In the genomic region with DNA sequence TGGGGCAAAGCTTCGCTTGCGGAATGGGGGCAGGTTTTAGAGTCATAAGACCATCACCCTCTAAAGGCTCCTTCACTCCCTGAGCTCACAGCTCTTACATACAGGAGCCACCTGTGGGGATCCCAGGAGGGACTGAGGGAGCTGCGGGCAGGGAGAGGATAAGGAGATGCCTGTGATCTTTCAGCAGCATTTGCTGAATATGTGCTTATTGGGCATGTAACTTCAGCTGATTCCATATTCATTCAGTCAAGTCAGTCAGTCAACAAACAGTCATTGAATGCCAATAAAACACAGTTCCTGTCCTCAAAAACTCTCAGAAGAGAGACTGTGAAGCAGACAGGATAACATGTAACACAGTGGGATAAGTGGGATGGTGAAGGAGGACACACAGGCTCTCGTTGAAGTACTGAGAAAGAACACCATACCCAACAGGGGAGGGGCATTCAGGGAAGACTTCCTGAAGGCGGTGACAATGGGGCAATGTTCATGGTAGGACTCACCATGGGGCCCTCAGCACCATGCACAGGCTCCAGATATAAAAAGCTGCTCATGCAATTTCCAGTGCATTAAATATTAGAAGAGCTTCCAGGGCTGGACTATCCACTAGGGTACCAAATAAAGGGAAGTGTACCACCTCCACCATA, we compare ENCODE assay signal across 30 cellular contexts.
"Had no signal": no experiment of that assay in that cellular context is flagged by ENCODE, and none has a peak within 500 bp of the region (broad histone marks: within the 10 kb centered on the region; RNA-seq: fewer than 3 reads in every experiment).

No MANE protein-coding gene starts in this region.

- H3K36me3 Mint-ChIP-seq: natural killer cell treated with Interleukin-12 subunit alpha and Interleukin-12 subunit beta and Interleukin-15 and Interleukin-18, amount 100 ng/mL, for 72 hours had no signal

- H3K27ac Mint-ChIP-seq: activated CD4-positive, alpha-beta T cell treated with anti-CD3 and anti-CD28 coated beads, Interleukin-2, amount 10 ng/mL, durations not matched to agents 7 days and 5 days; activated CD8-positive, alpha-beta T cell treated with anti-CD3 and anti-CD28 coated beads, Interleukin-2, amount 10 ng/mL, durations not matched to agents 7 days and 5 days; activated naive CD8-positive, alpha-beta T cell; activated T-helper 2 cell treated with anti-CD3 and anti-CD28 coated beads, Interferon-gamma antibody, Interleukin-2, Interleukin-4, amounts not matched to agents 10 μg/mL and 5 μg/mL and 100 μg/mL, durations not matched to agents 14 hours and 24 hours and 36 hours; effector memory CD8-positive, alpha-beta T cell; natural killer cell treated with Interleukin-12 subunit alpha and Interleukin-12 subunit beta and Interleukin-15 and Interleukin-18, amount 100 ng/mL, for 72 hours; progenitor cell of endocrine pancreas; T-helper 17 cell had no signal

- H3K9me3 ChIP-seq: adrenal gland, body of pancreas, gastrocnemius medialis, left ventricle myocardium inferior, mucosa of descending colon, right lobe of liver, tibial nerve had no signal

- H3K36me3 ChIP-seq: adrenal gland, gastrocnemius medialis, left ventricle myocardium inferior, right lobe of liver, tibial nerve, WERI-Rb-1 had no signal

- DNase-seq: activated CD4-positive, alpha-beta T cell treated with anti-CD3 and anti-CD28 coated beads, Interleukin-2, amount 10 ng/mL, durations not matched to agents 7 days and 5 days; activated CD8-positive, alpha-beta T cell treated with anti-CD3 and anti-CD28 coated beads, Interleukin-2, amount 10 ng/mL, durations not matched to agents 7 days and 5 days; aorta; body of pancreas; cerebellar nuclear complex; cortex of kidney; effector memory CD8-positive, alpha-beta T cell; erythroblast; gastrocnemius medialis; glutamatergic neuron; left ventricle myocardium inferior; mesendoderm; mucosa of descending colon; stimulated activated CD4-positive, alpha-beta T cell treated with anti-CD3 and anti-CD28 coated beads, Interleukin-12 subunit alpha, Interleukin-12 subunit beta, amount 100 ng/mL, for 4 hours; stimulated activated CD4-positive, alpha-beta T cell treated with anti-CD3 and anti-CD28 coated beads, Interleukin-4, amount 100 ng/mL, for 4 hours; stimulated activated naive CD4-positive, alpha-beta T cell; T-helper 17 cell; T1000; WERI-Rb-1 had no signal

- ATAC-seq: activated CD4-positive, CD25-positive, alpha-beta regulatory T cell treated with anti-CD3 and anti-CD28 coated beads, Interleukin-2, amount 50 U/mL, for 24 hours; activated CD8-positive, alpha-beta T cell treated with anti-CD3 and anti-CD28 coated beads, Interleukin-2, amount 10 ng/mL, durations not matched to agents 7 days and 5 days; body of pancreas; effector memory CD8-positive, alpha-beta T cell; gastrocnemius medialis; mucosa of descending colon; natural killer cell treated with Interleukin-12 subunit alpha and Interleukin-12 subunit beta and Interleukin-15 and Interleukin-18, amount 100 ng/mL, for 72 hours; right lobe of liver; T-helper 17 cell had no signal

- FAIRE-seq: islet of Langerhans had no signal

- H3K4me3 Mint-ChIP-seq: activated CD4-positive, alpha-beta T cell treated with anti-CD3 and anti-CD28 coated beads, Interleukin-2, amount 10 ng/mL, durations not matched to agents 7 days and 5 days; activated CD8-positive, alpha-beta T cell treated with anti-CD3 and anti-CD28 coated beads, Interleukin-2, amount 10 ng/mL, durations not matched to agents 7 days and 5 days; activated naive CD8-positive, alpha-beta T cell; effector memory CD8-positive, alpha-beta T cell; natural killer cell treated with Interleukin-12 subunit alpha and Interleukin-12 subunit beta and Interleukin-15 and Interleukin-18, amount 100 ng/mL, for 72 hours; T-helper 17 cell had no signal

- H3K4me1 ChIP-seq: body of pancreas, gastrocnemius medialis, left ventricle myocardium inferior had no signal

- H3K27ac ChIP-seq: adrenal gland, body of pancreas, gastrocnemius medialis, left ventricle myocardium inferior, right lobe of liver, skin epidermis, tibial nerve, WERI-Rb-1 had no signal

- H3K27me3 Mint-ChIP-seq: activated naive CD8-positive, alpha-beta T cell had no signal

- H3K4me3 ChIP-seq: adrenal gland, body of pancreas, gastrocnemius medialis, left ventricle myocardium inferior, lung, mucosa of descending colon, right lobe of liver, skin epidermis, tibial nerve had no signal

- H3K9me3 Mint-ChIP-seq: activated T-helper 2 cell treated with anti-CD3 and anti-CD28 coated beads, Interferon-gamma antibody, Interleukin-2, Interleukin-4, amounts not matched to agents 10 μg/mL and 5 μg/mL and 100 μg/mL, durations not matched to agents 14 hours and 24 hours and 36 hours; effector memory CD8-positive, alpha-beta T cell; natural killer cell treated with Interleukin-12 subunit alpha and Interleukin-12 subunit beta and Interleukin-15 and Interleukin-18, amount 100 ng/mL, for 72 hours had no signal
